14 cellular contexts compared by ENCODE assay signal in genomic region chr6:143335865-143336264, GRCh38.
"Had no signal": no experiment of that assay in that cellular context is flagged by ENCODE, and none has a peak within 500 bp of the region (broad histone marks: within the 10 kb centered on the region; RNA-seq: fewer than 3 reads in every experiment).

No MANE protein-coding gene starts in this region.

- FAIRE-seq: islet of Langerhans had no signal

- H3K4me1 ChIP-seq: tibial nerve had no signal

- H3K9me3 ChIP-seq: tibial nerve had no signal

- DNase-seq: activated CD4-positive, alpha-beta T cell treated with anti-CD3 and anti-CD28 coated beads, Interleukin-2, amount 10 ng/mL, durations not matched to agents 24 days and 14 days; activated CD4-positive, CD25-positive, alpha-beta regulatory T cell; activated CD8-positive, alpha-beta memory T cell treated with anti-CD3 and anti-CD28 coated beads, Interleukin-2, amount 50 U/mL, for 4 hours; activated CD8-positive, alpha-beta T cell treated with anti-CD3 and anti-CD28 coated beads, Interleukin-2, amount 10 ng/mL, durations not matched to agents 7 days and 5 days; activated naive CD8-positive, alpha-beta T cell treated with anti-CD3 and anti-CD28 coated beads, Interleukin-2, amount 10 ng/mL, durations not matched to agents 7 days and 5 days; activated T-cell treated with anti-CD3 and anti-CD28 coated beads, Interleukin-2, amount 50 U/mL, for 48 hours; dermis blood vessel endothelial cell; effector memory CD8-positive, alpha-beta T cell; naive thymus-derived CD4-positive, alpha-beta T cell; retina; stimulated activated CD4-positive, alpha-beta T cell treated with anti-CD3 and anti-CD28 coated beads, Interleukin-2, amount 100 ng/mL, for 48 hours; stimulated activated naive B cell treated with anti-CD40 and anti-IgM and Interleukin-4, amounts not matched to agents 10 μg/mL and 1 μg/mL and 100 μg/mL, for 72 hours had no signal

- ATAC-seq: activated CD8-positive, alpha-beta T cell treated with anti-CD3 and anti-CD28 coated beads, Interleukin-2, amount 10 ng/mL, durations not matched to agents 7 days and 5 days; effector memory CD8-positive, alpha-beta T cell; naive thymus-derived CD4-positive, alpha-beta T cell; stimulated activated naive B cell treated with anti-CD40 and anti-IgM and Interleukin-4, amounts not matched to agents 10 μg/mL and 1 μg/mL and 100 μg/mL, for 72 hours had no signal

- H3K27me3 ChIP-seq: tibial nerve had no signal

- H3K27ac ChIP-seq: tibial nerve had no signal

- H3K4me3 ChIP-seq: tibial nerve had no signal
